In the genomic region with DNA sequence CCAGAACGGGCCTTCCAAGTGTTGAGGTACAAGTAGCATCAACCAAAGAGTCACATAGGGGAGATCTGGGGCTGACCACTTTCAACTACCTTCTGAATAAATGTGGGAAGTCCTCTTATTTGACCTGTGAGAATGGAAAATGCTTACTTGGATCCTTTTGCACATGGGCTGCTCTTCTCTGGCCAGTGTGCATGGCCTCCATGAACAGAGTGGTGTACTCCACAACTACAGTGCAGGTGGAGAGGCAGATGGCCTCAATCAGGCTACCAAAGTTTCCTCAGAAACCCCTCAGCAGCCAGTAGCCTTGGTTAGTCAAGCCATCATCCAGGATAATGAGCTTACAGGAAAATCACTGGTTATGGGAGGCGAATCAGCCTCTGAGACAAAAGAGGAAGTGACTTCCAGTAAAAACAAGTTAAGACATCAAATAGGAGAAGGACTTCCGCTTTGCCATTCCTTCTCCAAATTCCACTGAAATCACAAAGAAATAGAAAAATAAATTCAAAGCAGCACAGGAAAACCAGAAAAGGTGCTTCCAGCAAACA, we compare ENCODE assay signal across 1 cellular context.
TF ChIP-seq lines count a peak whose summit lies in the region.

No MANE protein-coding gene starts in this region.

TF ChIP-seq in HepG2, 621 proteins besides CTCF, POLR2A, EP300 and RAD21:
- TF ChIP-seq MBNL3 (CRISPR knock-in tag; conservative IDR thresholded peaks at IDR 0.05) = no peak
- no peak for TF ChIP-seq ZNF577 (CRISPR knock-in tag; IDR thresholded peaks at IDR 0.05; ENCODE audit: borderline replicate concordance, low read depth)
- TF ChIP-seq, protein P1, sequence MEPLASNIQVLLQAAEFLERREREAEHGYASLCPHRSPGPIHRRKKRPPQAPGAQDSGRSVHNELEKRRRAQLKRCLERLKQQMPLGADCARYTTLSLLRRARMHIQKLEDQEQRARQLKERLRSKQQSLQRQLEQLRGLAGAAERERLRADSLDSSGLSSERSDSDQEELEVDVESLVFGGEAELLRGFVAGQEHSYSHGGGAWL (CRISPR knock-in tag; IDR thresholded peaks at IDR 0.05) = no peak
- no peak for TF ChIP-seq ARNT (IDR thresholded peaks at IDR 0.05)
- no peak for TF ChIP-seq ZFP41 (CRISPR knock-in tag; IDR thresholded peaks at IDR 0.05; ENCODE audit: borderline replicate concordance)
- TF ChIP-seq, protein P2, sequence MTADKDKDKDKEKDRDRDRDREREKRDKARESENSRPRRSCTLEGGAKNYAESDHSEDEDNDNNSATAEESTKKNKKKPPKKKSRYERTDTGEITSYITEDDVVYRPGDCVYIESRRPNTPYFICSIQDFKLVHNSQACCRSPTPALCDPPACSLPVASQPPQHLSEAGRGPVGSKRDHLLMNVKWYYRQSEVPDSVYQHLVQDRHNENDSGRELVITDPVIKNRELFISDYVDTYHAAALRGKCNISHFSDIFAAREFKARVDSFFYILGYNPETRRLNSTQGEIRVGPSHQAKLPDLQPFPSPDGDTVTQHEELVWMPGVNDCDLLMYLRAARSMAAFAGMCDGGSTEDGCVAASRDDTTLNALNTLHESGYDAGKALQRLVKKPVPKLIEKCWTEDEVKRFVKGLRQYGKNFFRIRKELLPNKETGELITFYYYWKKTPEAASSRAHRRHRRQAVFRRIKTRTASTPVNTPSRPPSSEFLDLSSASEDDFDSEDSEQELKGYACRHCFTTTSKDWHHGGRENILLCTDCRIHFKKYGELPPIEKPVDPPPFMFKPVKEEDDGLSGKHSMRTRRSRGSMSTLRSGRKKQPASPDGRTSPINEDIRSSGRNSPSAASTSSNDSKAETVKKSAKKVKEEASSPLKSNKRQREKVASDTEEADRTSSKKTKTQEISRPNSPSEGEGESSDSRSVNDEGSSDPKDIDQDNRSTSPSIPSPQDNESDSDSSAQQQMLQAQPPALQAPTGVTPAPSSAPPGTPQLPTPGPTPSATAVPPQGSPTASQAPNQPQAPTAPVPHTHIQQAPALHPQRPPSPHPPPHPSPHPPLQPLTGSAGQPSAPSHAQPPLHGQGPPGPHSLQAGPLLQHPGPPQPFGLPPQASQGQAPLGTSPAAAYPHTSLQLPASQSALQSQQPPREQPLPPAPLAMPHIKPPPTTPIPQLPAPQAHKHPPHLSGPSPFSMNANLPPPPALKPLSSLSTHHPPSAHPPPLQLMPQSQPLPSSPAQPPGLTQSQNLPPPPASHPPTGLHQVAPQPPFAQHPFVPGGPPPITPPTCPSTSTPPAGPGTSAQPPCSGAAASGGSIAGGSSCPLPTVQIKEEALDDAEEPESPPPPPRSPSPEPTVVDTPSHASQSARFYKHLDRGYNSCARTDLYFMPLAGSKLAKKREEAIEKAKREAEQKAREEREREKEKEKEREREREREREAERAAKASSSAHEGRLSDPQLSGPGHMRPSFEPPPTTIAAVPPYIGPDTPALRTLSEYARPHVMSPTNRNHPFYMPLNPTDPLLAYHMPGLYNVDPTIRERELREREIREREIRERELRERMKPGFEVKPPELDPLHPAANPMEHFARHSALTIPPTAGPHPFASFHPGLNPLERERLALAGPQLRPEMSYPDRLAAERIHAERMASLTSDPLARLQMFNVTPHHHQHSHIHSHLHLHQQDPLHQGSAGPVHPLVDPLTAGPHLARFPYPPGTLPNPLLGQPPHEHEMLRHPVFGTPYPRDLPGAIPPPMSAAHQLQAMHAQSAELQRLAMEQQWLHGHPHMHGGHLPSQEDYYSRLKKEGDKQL (CRISPR knock-in tag; IDR thresholded peaks at IDR 0.05; ENCODE audit: low read depth) = no peak
- no peak for TF ChIP-seq ZNF292 (CRISPR knock-in tag; IDR thresholded peaks at IDR 0.05; ENCODE audit: borderline replicate concordance, low read depth)
- TF ChIP-seq TAF15 (IDR thresholded peaks at IDR 0.05; ENCODE audit: low read depth, low read length, poor library complexity, severe bottlenecking) = no peak
